ENCODE assay signal across 9 cellular contexts in genomic region chr4:706083-706633, GRCh38. TPM values are rescaled to one million over a fixed set of nuclear protein-coding genes. Genes with fewer than 3 reads are reported as not detected.
A peak's percentile ranks its signal among the peaks of the same experiment; 100 is the strongest.
DNase-seq lines count a peak whose midpoint lies in the region; TF ChIP-seq lines count a peak whose summit lies in the region.
"Not testable (repeated sequence)": the region's sequence is repeated elsewhere in the genome, so short reads cannot be mapped to it uniquely, and the experiment has no call there.
"Had no signal": no experiment of that assay in that cellular context is flagged by ENCODE, and none has a peak within 500 bp of the region (broad histone marks: within the 10 kb centered on the region; RNA-seq: fewer than 3 reads in every experiment).

No MANE protein-coding gene starts in this region.

- H3K4me1 ChIP-seq in HAP-1; PC-9 (replicated peaks; ENCODE audit: insufficient read depth); endodermal cell (ENCODE audit: control insufficient read depth, insufficient read depth, low read length); iPS-20b (ENCODE audit: insufficient read depth, low read length); neuron (ENCODE audit: insufficient read depth, low read length): not testable (repeated sequence)
- peaks cover 23% of the 10 kb centered on the region for H3K4me1 ChIP-seq in adipocyte (ENCODE audit: control insufficient read depth, insufficient read depth, low read length)
- H3K4me1 ChIP-seq in stomach smooth muscle (ENCODE audit: control insufficient read depth, insufficient read depth, low read length): peaks cover 26% of the 10 kb centered on the region

- WGBS in endodermal cell (ENCODE audit: insufficient coverage in 1 of 2, insufficient read length in 1 of 2), 2 experiments: 1 to 6% methylated on average over 14 to 21 of the region's 21 CpGs

- H4K20me1 ChIP-seq in PC-9 (ENCODE audit: insufficient read depth): peaks cover 18% of the 10 kb centered on the region

- CTCF ChIA-PET in PC-9 (lab: Charles Lee): not testable (repeated sequence)

- H3K9me2 ChIP-seq in PC-9 (ENCODE audit: insufficient read depth): not testable (repeated sequence)

- not testable (repeated sequence) for BruUV-seq in PC-9 (replicated peaks; lab: Mats Ljungman, UMichigan)

- not testable (repeated sequence) for H3K9me3 ChIP-seq in HAP-1; PC-9 (ENCODE audit: insufficient read depth, low read depth); adipocyte (ENCODE audit: control insufficient read depth, low read length); endodermal cell (ENCODE audit: control insufficient read depth, low read length); iPS-20b (ENCODE audit: insufficient read depth, low read depth, low read length); neuron (ENCODE audit: low read length); stomach smooth muscle (ENCODE audit: control insufficient read depth in 2 of 2, low read length in 2 of 2)

- intact Hi-C loops in PC-9 (cut with micrococcal nuclease; ENCODE audit: unreplicated experiment): not testable (repeated sequence)

- not testable (repeated sequence) for H3K27me3 ChIP-seq in HAP-1 (ENCODE audit: low read depth); PC-9 (ENCODE audit: insufficient read depth, low read depth); adipocyte (replicated peaks; ENCODE audit: control insufficient read depth, insufficient read depth, low read length); endodermal cell (ENCODE audit: control insufficient read depth, insufficient read depth, low read length, poor library complexity, severe bottlenecking); neuron (ENCODE audit: insufficient read depth, low read length); stomach smooth muscle (ENCODE audit: control insufficient read depth in 1 of 2, insufficient read depth in 2 of 2, low read length in 2 of 2)
- H3K27me3 ChIP-seq in iPS-20b (ENCODE audit: insufficient read depth, low read length): peaks cover 12% of the 10 kb centered on the region

- TF ChIP-seq CTCF in AG10803 (conservative IDR thresholded peaks at IDR 0.05; ENCODE audit: low read length); PC-9 (conservative IDR thresholded peaks at IDR 0.05); endodermal cell (conservative IDR thresholded peaks at IDR 0.05): not testable (repeated sequence)

- not testable (repeated sequence) for DNase-seq in AG10803 (ENCODE audit: low read depth); HAP-1 (ENCODE audit: low spot score in 2 of 2); PC-9; adipocyte (ENCODE audit: low read depth); endodermal cell

- peak overlapping the region; percentile 53 for H3K4me3 Mint-ChIP-seq in endodermal cell

- peaks cover 16% of the 10 kb centered on the region for H3K27me3 Mint-ChIP-seq in endodermal cell (ENCODE audit: insufficient read depth)

- H3K4me1 Mint-ChIP-seq in endodermal cell: not testable (repeated sequence)

- peaks cover 26% of the 10 kb centered on the region for H3K36me3 Mint-ChIP-seq in endodermal cell (ENCODE audit: low read depth)

- H3K27ac ChIP-seq in PC-9 (peak overlapping the region; percentile 45; the same call in 1 of the 2 replicates), endodermal cell (ENCODE audit: low read depth, low read length) (peak overlapping the region; percentile 97), iPS-20b (ENCODE audit: low read length) (peak overlapping the region; percentile 71), stomach smooth muscle (ENCODE audit: low read length) (peak overlapping the region; percentile 37)

- in situ Hi-C loops in HAP-1 (cut with MboI; ENCODE audit: low sequenced_read_pairs): not testable (repeated sequence)

- H3K79me2 ChIP-seq in PC-9 (ENCODE audit: low read depth): peaks cover 44% of the 10 kb centered on the region

- H3K9me3 Mint-ChIP-seq in endodermal cell: not testable (repeated sequence)

- peak overlapping the region; percentile 91 for H3K4me2 ChIP-seq in PC-9

- not testable (repeated sequence) for H3F3A ChIP-seq in PC-9 (ENCODE audit: insufficient read depth, low read depth)

- H3K36me3 ChIP-seq in HAP-1 (replicated peaks) (peaks cover 15% of the 10 kb centered on the region), endodermal cell (ENCODE audit: control insufficient read depth, insufficient read depth, low read length) (peaks cover 29% of the 10 kb centered on the region), iPS-20b (ENCODE audit: insufficient read depth, low read depth, low read length) (peaks cover 26% of the 10 kb centered on the region; the same call in 1 of the 2 replicates), neuron (ENCODE audit: insufficient read depth, low read length) (peaks cover 24% of the 10 kb centered on the region)
- not testable (repeated sequence) for H3K36me3 ChIP-seq in PC-9 (ENCODE audit: low read depth); adipocyte (ENCODE audit: control insufficient read depth, insufficient read depth, low read length, severe bottlenecking); stomach smooth muscle (ENCODE audit: control insufficient read depth in 2 of 2, insufficient read depth in 2 of 2, low read length in 2 of 2)

- H2AFZ ChIP-seq in PC-9 (peak overlapping the region; percentile 75), neuron (ENCODE audit: low read depth, low read length) (peak overlapping the region; percentile 70)

- H3K4me3 ChIP-seq in AG10803 (ENCODE audit: low read length): peak overlapping the region; percentile 85
- H3K4me3 ChIP-seq in HAP-1: peak overlapping the region; percentile 67
- peak overlapping the region; percentile 95 for H3K4me3 ChIP-seq in PC-9
- peak overlapping the region; percentile 96 for H3K4me3 ChIP-seq in adipocyte (ENCODE audit: low read length)
- H3K4me3 ChIP-seq in endodermal cell (ENCODE audit: low read length): peak overlapping the region; percentile 89
- peak overlapping the region; percentile 90 for H3K4me3 ChIP-seq in iPS-20b (ENCODE audit: low read length)
- H3K4me3 ChIP-seq in neuron (ENCODE audit: low read length): peak overlapping the region; percentile 95
- H3K4me3 ChIP-seq in stomach smooth muscle (ENCODE audit: low read length in 2 of 2): peak overlapping the region; percentile 87 to 89

- POLR2A ChIA-PET in PC-9 (lab: Charles Lee; ENCODE audit: unreplicated experiment): interaction anchor here (0.7 kb wide), 2 partner anchors 34 to 995 kb away, joined by 4 to 7 read pairs; no protein-coding TSS in a partner anchor

- H3K27ac Mint-ChIP-seq in endodermal cell: not testable (repeated sequence)

- H3K9ac ChIP-seq in adipocyte (ENCODE audit: low read length): peak overlapping the region; percentile 100
- peak overlapping the region; percentile 96 for H3K9ac ChIP-seq in endodermal cell (ENCODE audit: extremely low read depth, low read length, poor library complexity, severe bottlenecking)
- H3K9ac ChIP-seq in iPS-20b (ENCODE audit: low read depth, low read length): peak overlapping the region; percentile 99
- peak overlapping the region; percentile 97 to 98 for H3K9ac ChIP-seq in stomach smooth muscle (ENCODE audit: low read length in 2 of 2)

RNA-seq across cellular contexts. Expression of gene PCGF3, which starts 0.5 kb away (rescaled TPM):
- total RNA-seq in PC-9 (2021) (60.5 and 60.8 TPM in 2 replicates), endodermal cell (10 to 100 TPM; 53.1 to 64.0 TPM)
- polyA plus RNA-seq in endodermal cell (2013, experiment 1 of 2): 64.4 TPM
- 55.3 TPM for polyA plus RNA-seq in endodermal cell (2013, experiment 2 of 2)

RNA-seq across cellular contexts. Expression of gene SLC49A3, which starts 17.2 kb away (rescaled TPM):
- total RNA-seq in PC-9 (2021): 8.1 and 10.7 TPM in 2 replicates
- total RNA-seq in endodermal cell: 10 to 100 TPM; 15.1 to 16.4 TPM
- 2.0 TPM for polyA plus RNA-seq in endodermal cell (2013, experiment 1 of 2)
- polyA plus RNA-seq in endodermal cell (2013, experiment 2 of 2): 1.0 TPM
- total RNA-seq: NCI-H460 had no signal

RNA-seq across cellular contexts. Expression of gene MYL5, which starts 31.8 kb away (rescaled TPM):
- total RNA-seq in PC-9 (2021): 29.8 and 47.6 TPM in 2 replicates
- 10 to 100 TPM; 20.0 to 23.4 TPM for total RNA-seq in endodermal cell
- 8.7 TPM for polyA plus RNA-seq in endodermal cell (2013, experiment 1 of 2)
- polyA plus RNA-seq in endodermal cell (2013, experiment 2 of 2): 6.1 TPM

RNA-seq across cellular contexts. Expression of gene ATP5ME, which starts 32.1 kb away (rescaled TPM):
- total RNA-seq in PC-9 (2021): 334 and 417 TPM in 2 replicates
- 100 to 1,000 TPM; 407 to 456 TPM for total RNA-seq in endodermal cell
- polyA plus RNA-seq in endodermal cell (2013, experiment 1 of 2): 299 TPM
- polyA plus RNA-seq in endodermal cell (2013, experiment 2 of 2): 303 TPM

Comparison
In these comparisons a context has a peak if more than half of its experiments do, and no peak if none do; other contexts are left out.
1. H3K27ac ChIP-seq: peak in every context shown above with its lines; median percentile 97 in endodermal cell; 71 in iPS-20b; 45 in PC-9; 37 in stomach smooth muscle.